8 cellular contexts compared by ENCODE assay signal in genomic region chr14:77041837-77042557, GRCh38. TPM values are rescaled to one million over a fixed set of nuclear protein-coding genes. Genes with fewer than 3 reads are reported as not detected.
DNase-seq lines count a peak whose midpoint lies in the region; ATAC-seq and TF ChIP-seq lines count a peak whose summit lies in the region.

No MANE protein-coding gene starts in this region.

- H3K4me1 ChIP-seq in lower lobe of right lung = peaks cover 94% of the 10 kb centered on the region
- H3K4me1 ChIP-seq in thyroid gland = peaks cover 91 to 92% of the 10 kb centered on the region in 2 donors

- H3K27me3 ChIP-seq in lower lobe of right lung (ENCODE audit: low read depth) (no peaks in the 10 kb centered on the region), thyroid gland (no peaks in the 10 kb centered on the region)

- TF ChIP-seq CTCF in cardiac fibroblast (IDR thresholded peaks at IDR 0.05; ENCODE audit: low read depth, low read length) (no peak), lower lobe of right lung (IDR thresholded peaks at IDR 0.05) (no peak), thyroid gland (IDR thresholded peaks at IDR 0.05) (no peak)

- DNase-seq in GM04504 (ENCODE audit: low read depth) (peak; percentile 91), NCI-H510A (lab: John Stamatoyannopoulos, UW) (peak; percentile 21), cardiac fibroblast (ENCODE audit: low read depth in 2 of 2) (peak; percentile 96 to 98), lower lobe of right lung (no peak), thyroid gland (peak; percentile 80 to 81), NK-92 (lab: John Stamatoyannopoulos, UW; ENCODE audit: unreplicated experiment) (no peak)
- DNase-seq in effector CD8-positive, alpha-beta T cell (lab: John Stamatoyannopoulos, UW) = no peak

- H3K27ac ChIP-seq in lower lobe of right lung = peak overlapping the region; percentile 94
- H3K27ac ChIP-seq in thyroid gland = peak overlapping the region; percentile 86 to 100 (median 97)

- peak in 1 of 2 donors; percentile 5 for ATAC-seq in lower lobe of right lung
- no peak for ATAC-seq in HG03565 (IDR thresholded peaks at IDR 0.05; ENCODE audit: unreplicated experiment)

- H3K9me3 ChIP-seq in lower lobe of right lung (no peaks in the 10 kb centered on the region), thyroid gland (no peaks in the 10 kb centered on the region)

- intact Hi-C loops in lower lobe of right lung (cut with DNase I) (no loop called here), thyroid gland (cut with DNase I) (no loop called here)

- peak in 1 of 2 donors; percentile 10 for TF ChIP-seq POLR2A in thyroid gland (IDR thresholded peaks at IDR 0.05)

- H3K4me3 ChIP-seq in cardiac fibroblast (replicated peaks in 1 of 2; ENCODE audit: low read depth in 2 of 2, low read length in 2 of 2) (no peak overlapping the region), lower lobe of right lung (no peak overlapping the region), thyroid gland (replicated peaks in 1 of 3) (no peak overlapping the region)

- no peaks in the 10 kb centered on the region for H3K36me3 ChIP-seq in lower lobe of right lung
- H3K36me3 ChIP-seq in thyroid gland = no peaks in the 10 kb centered on the region

- whole genome bisulfite sequencing in thyroid gland, 2 donors = 21% methylated on average over 14 of the region's 14 CpGs

RNA-seq across cellular contexts. Expression of gene IRF2BPL, which starts 13.5 kb away (rescaled TPM):
- total RNA-seq in lower lobe of right lung (44.3 TPM), thyroid gland (100 to 1,000 TPM in 1 of 4 donors, 10 to 100 TPM in 3; 43.9 to 103 (median 78.4) TPM)

RNA-seq across cellular contexts. Expression of gene CIPC, which starts 56.1 kb away (rescaled TPM):
- total RNA-seq in lower lobe of right lung = 28.4 TPM
- 10 to 100 TPM; 37.6 to 59.5 (median 44.6) TPM for total RNA-seq in thyroid gland

Comparison
In these comparisons a context has a peak if more than half of its experiments do, and no peak if none do; other contexts are left out.
1. DNase-seq: peak in GM04504 (single experiment), NCI-H510A (single experiment), cardiac fibroblast (2 of 2) and thyroid gland (2 of 2); none in lower lobe of right lung (single experiment), effector CD8-positive, alpha-beta T cell (single experiment) and NK-92 (single experiment).